9 cellular contexts compared by ENCODE assay signal in genomic region chr1:110554871-110555801, GRCh38. TPM values are rescaled to one million over a fixed set of nuclear protein-coding genes. Genes with fewer than 3 reads are reported as not detected.
DNase-seq lines count a peak whose midpoint lies in the region; ATAC-seq and TF ChIP-seq lines count a peak whose summit lies in the region.
"Had no signal": no experiment of that assay in that cellular context is flagged by ENCODE, and none has a peak within 500 bp of the region (broad histone marks: within the 10 kb centered on the region; RNA-seq: fewer than 3 reads in every experiment).

No MANE protein-coding gene starts in this region.

- H3K9me3 ChIP-seq in parathyroid adenoma (ENCODE audit: control insufficient read depth, low read length) (no peaks in the 10 kb centered on the region), tibial artery (no peaks in the 10 kb centered on the region)

- H3K36me3 ChIP-seq in parathyroid adenoma (ENCODE audit: control insufficient read depth, insufficient read depth, low read length) (no peaks in the 10 kb centered on the region), tibial artery (no peaks in the 10 kb centered on the region)

- peak overlapping the region; percentile 78 for H2AFZ ChIP-seq in parathyroid adenoma

- H3K9ac ChIP-seq in parathyroid adenoma = no peak overlapping the region

- ATAC-seq in HG03045 (IDR thresholded peaks at IDR 0.05; ENCODE audit: unreplicated experiment) = no peak

- H3K27ac ChIP-seq in parathyroid adenoma (no peak overlapping the region), tibial artery (peak overlapping the region in 1 of 2 donors; percentile 57)

- in situ Hi-C loops in G401 (cut with HindIII; ENCODE audit: low sequenced_read_pairs) (no loop called here), ACHN (cut with HindIII; ENCODE audit: low pct_ligation_motif_present, low pct_unique_long_range_greater_than_20kb, low sequenced_read_pairs) (no loop called here)

- DNase-seq in G401 (ENCODE audit: low spot score) = peak; percentile 56
- DNase-seq in NCI-H69 (lab: John Stamatoyannopoulos, UW) = peak; percentile 65
- peak; percentile 29 for DNase-seq in activated gamma-delta T cell treated with anti-CD3 and anti-CD28 coated beads, Interleukin-2, amount 50 U/mL, for 16 hours (ENCODE audit: low read depth)
- DNase-seq in globus pallidus (ENCODE audit: low spot score) = peak; percentile 76
- DNase-seq in tibial artery = peak; percentile 27 to 77
- DNase-seq in ACHN = no peak

- peak overlapping the region; percentile 64 for H3K4me2 ChIP-seq in parathyroid adenoma (ENCODE audit: low read length)

- TF ChIP-seq CTCF in parathyroid adenoma (IDR thresholded peaks at IDR 0.05) = peak; percentile 60
- TF ChIP-seq CTCF in tibial artery (IDR thresholded peaks at IDR 0.05) = peak; percentile 66 to 70

- intact Hi-C loops in tibial artery (cut with DNase I; ENCODE audit: low total_unique reads) = loop anchor here (10.0 kb wide), 1 partner anchor 60 kb away; no protein-coding TSS in a partner anchor

- H3K4me1 ChIP-seq in parathyroid adenoma = no peaks in the 10 kb centered on the region
- H3K4me1 ChIP-seq in tibial artery = peaks cover 0 to 20% (median 13%) of the 10 kb centered on the region in 4 donors

- peak overlapping the region; percentile 33 for H3K4me3 ChIP-seq in parathyroid adenoma (ENCODE audit: low read depth, low read length)
- peak overlapping the region; percentile 43 to 52 for H3K4me3 ChIP-seq in tibial artery

- H3K79me2 ChIP-seq in parathyroid adenoma = no peaks in the 10 kb centered on the region

- H3K27me3 ChIP-seq in parathyroid adenoma (ENCODE audit: control insufficient read depth, insufficient read depth, low read length) = no peaks in the 10 kb centered on the region
- peaks cover 0 to 6% of the 10 kb centered on the region in 2 donors for H3K27me3 ChIP-seq in tibial artery

RNA-seq across cellular contexts. Expression of gene KCNA10, which starts 36.2 kb away (rescaled TPM):
- total RNA-seq in G401 (2014; rRNA removed; shearing (Covaris generic)) = not detected in 2 replicates
- total RNA-seq: T-helper 2 cell treated with Interferon-gamma antibody and Interleukin-4, amounts not matched to agents 100 ng/mL and 5 ng/mL, for 36 hours had no signal

RNA-seq across cellular contexts. Expression of gene KCNA2, which starts 51.0 kb away (rescaled TPM):
- total RNA-seq in G401 (2014; rRNA removed; shearing (Covaris generic)) = not detected in 2 replicates
